In the genomic region with DNA sequence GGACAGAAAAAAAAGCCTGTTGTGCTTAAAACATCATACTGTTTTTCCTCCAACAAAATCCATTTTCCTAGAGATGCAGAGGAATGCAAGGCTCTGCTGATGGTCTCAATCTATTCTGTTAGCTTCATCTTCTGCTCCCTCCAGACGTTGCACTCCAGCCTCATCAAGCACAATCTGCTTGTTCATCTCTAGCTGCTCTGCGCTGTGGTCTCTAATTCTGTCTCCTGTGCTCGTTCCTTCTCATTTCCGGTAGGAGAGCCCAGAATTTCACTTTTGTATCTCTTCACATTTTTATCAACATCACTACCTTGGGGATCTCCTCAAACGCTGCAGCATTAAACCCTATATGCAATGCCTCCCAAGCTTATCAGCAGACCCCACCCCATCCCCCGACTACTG, we compare ENCODE assay signal across 19 cellular contexts.
DNase-seq lines count a peak whose midpoint lies in the region; ATAC-seq and TF ChIP-seq lines count a peak whose summit lies in the region.
"Had no signal": no experiment of that assay in that cellular context is flagged by ENCODE, and none has a peak within 500 bp of the region (broad histone marks: within the 10 kb centered on the region; RNA-seq: fewer than 3 reads in every experiment).

No MANE protein-coding gene starts in this region.

- ATAC-seq in HG02759 (IDR thresholded peaks at IDR 0.05; ENCODE audit: unreplicated experiment) = no peak
- ATAC-seq: GM23338, HCT116, HepG2 had no signal

- DNase-seq in Karpas-422 (no peak), OCI-LY7 (ENCODE audit: low spot score) (peak; percentile 63), Ammon's horn (ENCODE audit: low spot score) (no peak), NCI-H2171 (lab: John Stamatoyannopoulos, UW) (no peak)
- DNase-seq in activated CD4-positive, alpha-beta T cell treated with anti-CD3 and anti-CD28 coated beads for 1 hour = no peak
- DNase-seq: ACHN; CD4-positive, CD25-positive, alpha-beta regulatory T cell; CD8-positive, alpha-beta memory T cell; DMS 273 treated with DMSO at 0.1 percent for 48 hours; DMS53; DND-41; H7; HFFc6; Kasumi-1 had no signal

- no peak overlapping the region for H2AFZ ChIP-seq in Karpas-422 (ENCODE audit: low read length)
- peak overlapping the region; percentile 46; the same call in 1 of the 2 replicates for H2AFZ ChIP-seq in OCI-LY7 (ENCODE audit: low read length)
- H2AFZ ChIP-seq: GM23338 had no signal

- H4K20me1 ChIP-seq in DOHH2 (ENCODE audit: control insufficient read depth, insufficient read depth, low read depth, low read length) (no peaks in the 10 kb centered on the region), Karpas-422 (ENCODE audit: insufficient read depth, low read depth, low read length) (no peaks in the 10 kb centered on the region), OCI-LY7 (ENCODE audit: insufficient read depth, low read length) (no peaks in the 10 kb centered on the region)

- H3F3A ChIP-seq in DOHH2 (ENCODE audit: control insufficient read depth, insufficient read depth) = peaks cover 6% of the 10 kb centered on the region; the same call in 1 of the 2 replicates

- no peak overlapping the region for H3K9ac ChIP-seq in Karpas-422 (ENCODE audit: low read length)

- peak overlapping the region; percentile 62 for H3K4me2 ChIP-seq in DOHH2 (ENCODE audit: low read length)
- H3K4me2 ChIP-seq in Karpas-422 (ENCODE audit: low read depth, low read length, poor library complexity, severe bottlenecking) = no peak overlapping the region
- peak overlapping the region; percentile 69 for H3K4me2 ChIP-seq in OCI-LY7 (ENCODE audit: low read length)
- H3K4me2 ChIP-seq: GM23338 had no signal

- CTCF ChIA-PET in OCI-LY7 (lab: Charles Lee; ENCODE audit: unreplicated experiment) = no interaction called here

- POLR2A ChIA-PET in OCI-LY7 (lab: Charles Lee) = interaction anchor here (0.7 to 5.1 kb wide), 10 partner anchors 8 to 210 kb away, joined by 3 to 41 read pairs (median 4); no protein-coding TSS in a partner anchor

- H3K9me3 ChIP-seq in DOHH2 (ENCODE audit: control insufficient read depth, insufficient read depth, low read length) = peaks cover 43% of the 10 kb centered on the region
- H3K9me3 ChIP-seq in Karpas-422 (ENCODE audit: low read length) = no peaks in the 10 kb centered on the region
- H3K9me3 ChIP-seq in OCI-LY7 (ENCODE audit: low read length) = 0 out of 2 replicates have a peak, but pooled peaks cover 4% of the 10 kb centered on the region

- TF ChIP-seq CTCF in DOHH2 (IDR thresholded peaks at IDR 0.05; ENCODE audit: low read depth, low read length, poor library complexity, severe bottlenecking) = no peak
- no peak for TF ChIP-seq CTCF in OCI-LY7 (conservative IDR thresholded peaks at IDR 0.05; ENCODE audit: low read length)

- no TSS peak for BruUV-seq in OCI-LY7 (replicated peaks; lab: Mats Ljungman, UMichigan)

- intact Hi-C loops in OCI-LY7 (cut with micrococcal nuclease; ENCODE audit: unreplicated experiment) = no loop called here

- peak overlapping the region; percentile 51 for H3K4me3 ChIP-seq in DOHH2 (ENCODE audit: low read length)
- H3K4me3 ChIP-seq in Karpas-422 (ENCODE audit: low read length) = 0 out of 2 replicates have a peak overlapping the region, but pooled peaks have one; percentile 4
- peak overlapping the region; percentile 34 for H3K4me3 ChIP-seq in OCI-LY7 (ENCODE audit: low read depth, low read length, poor library complexity, severe bottlenecking)
- H3K4me3 ChIP-seq: GM23338 had no signal

- peaks cover 29% of the 10 kb centered on the region for H3K36me3 ChIP-seq in DOHH2 (ENCODE audit: control insufficient read depth, low read length)
- H3K36me3 ChIP-seq in Karpas-422 (ENCODE audit: insufficient read depth, low read length) = no peaks in the 10 kb centered on the region
- no peaks in the 10 kb centered on the region for H3K36me3 ChIP-seq in OCI-LY7 (ENCODE audit: insufficient read depth, low read length)

- H3K9me2 ChIP-seq in DOHH2 (replicated peaks; ENCODE audit: control insufficient read depth, low read length) = no peaks in the 10 kb centered on the region
- H3K9me2 ChIP-seq in Karpas-422 (replicated peaks; ENCODE audit: insufficient read depth, low read length) = no peaks in the 10 kb centered on the region
- no peaks in the 10 kb centered on the region for H3K9me2 ChIP-seq in OCI-LY7 (ENCODE audit: insufficient read depth, low read length)

- H3K27me3 ChIP-seq in DOHH2 (ENCODE audit: control insufficient read depth, low read length) (no peaks in the 10 kb centered on the region), Karpas-422 (ENCODE audit: low read length) (no peaks in the 10 kb centered on the region)

- H3K27ac ChIP-seq in DOHH2 (ENCODE audit: low read depth, low read length) (peak overlapping the region; percentile 90), Karpas-422 (ENCODE audit: low read length) (no peak overlapping the region), OCI-LY7 (ENCODE audit: low read depth, low read length, poor library complexity, severe bottlenecking) (peak overlapping the region; percentile 62)

- H3K4me1 ChIP-seq in DOHH2 (ENCODE audit: control insufficient read depth, low read length) = peaks cover 68% of the 10 kb centered on the region
- peaks cover 14% of the 10 kb centered on the region for H3K4me1 ChIP-seq in Karpas-422 (ENCODE audit: low read length)
- peaks cover 26% of the 10 kb centered on the region for H3K4me1 ChIP-seq in OCI-LY7 (ENCODE audit: insufficient read depth, low read length, poor library complexity, severe bottlenecking)

- no peaks in the 10 kb centered on the region for H3K79me2 ChIP-seq in DOHH2 (ENCODE audit: control insufficient read depth, low read length)
- no peaks in the 10 kb centered on the region for H3K79me2 ChIP-seq in Karpas-422 (ENCODE audit: low read length)
- H3K79me2 ChIP-seq in OCI-LY7 (ENCODE audit: insufficient read depth, low read depth, low read length) = no peaks in the 10 kb centered on the region
